In the genomic region with DNA sequence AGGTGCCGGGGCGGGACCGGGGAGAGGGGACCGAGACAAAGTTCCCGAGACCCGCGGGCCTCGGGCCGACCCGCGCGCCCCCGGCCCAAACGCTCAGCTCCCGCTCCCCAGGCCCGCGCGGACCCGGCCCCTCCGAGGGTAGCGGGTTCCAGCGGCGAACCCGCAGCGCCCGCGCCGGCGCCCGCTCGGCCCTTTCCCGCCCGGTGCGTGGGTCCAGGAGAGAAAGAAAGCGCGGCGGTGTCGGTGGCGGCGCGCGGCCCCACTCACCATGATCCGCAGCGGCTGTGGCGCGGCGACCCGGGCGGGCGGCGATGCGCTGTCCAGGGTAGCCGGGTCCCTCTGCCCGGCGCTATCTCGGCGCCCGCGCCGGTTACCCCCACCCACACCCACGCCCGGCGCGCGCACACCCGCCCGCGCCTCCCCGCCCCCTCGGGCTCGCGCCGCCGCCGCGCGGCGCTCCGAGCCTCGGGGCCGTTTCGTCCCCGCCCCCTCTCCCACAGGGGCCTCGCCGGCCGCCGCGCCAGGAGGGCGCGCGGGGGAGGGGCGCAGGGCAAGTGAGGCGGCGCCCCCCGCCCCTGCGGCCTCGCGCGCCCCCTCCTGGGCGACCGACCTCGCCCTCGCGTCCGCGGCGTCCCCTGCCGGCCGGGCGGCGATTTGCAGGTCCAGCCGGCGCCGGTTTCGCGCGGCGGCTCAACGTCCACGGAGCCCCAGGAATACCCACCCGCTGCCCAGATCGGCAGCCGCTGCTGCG, we compare ENCODE assay signal across 8 cellular contexts. TPM values are rescaled to one million over a fixed set of nuclear protein-coding genes. Genes with fewer than 3 reads are reported as not detected.
DNase-seq lines count a peak whose midpoint lies in the region; ATAC-seq lines count a peak whose summit lies in the region.

A gene with protein sequence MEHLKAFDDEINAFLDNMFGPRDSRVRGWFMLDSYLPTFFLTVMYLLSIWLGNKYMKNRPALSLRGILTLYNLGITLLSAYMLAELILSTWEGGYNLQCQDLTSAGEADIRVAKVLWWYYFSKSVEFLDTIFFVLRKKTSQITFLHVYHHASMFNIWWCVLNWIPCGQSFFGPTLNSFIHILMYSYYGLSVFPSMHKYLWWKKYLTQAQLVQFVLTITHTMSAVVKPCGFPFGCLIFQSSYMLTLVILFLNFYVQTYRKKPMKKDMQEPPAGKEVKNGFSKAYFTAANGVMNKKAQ (minus strand): TSS at position 345 of the 751 bp plus-strand sequence. CDS start 75 bp downstream, at position 270.

- H3K9me3 ChIP-seq in BLaER1 (no peaks in the 10 kb centered on the region), right cardiac atrium (ENCODE audit: control insufficient read depth, low read length) (no peaks in the 10 kb centered on the region)

- peaks cover 33% of the 10 kb centered on the region for H3K4me1 ChIP-seq in BLaER1
- H3K4me1 ChIP-seq in right cardiac atrium (ENCODE audit: control insufficient read depth, insufficient read depth, low read length) = no peaks in the 10 kb centered on the region

- ATAC-seq in GM19023 (IDR thresholded peaks at IDR 0.05; ENCODE audit: unreplicated experiment) (peak; percentile 61), right cardiac atrium (peak; percentile 93 to 96), HG03159 (IDR thresholded peaks at IDR 0.05; ENCODE audit: unreplicated experiment) (no peak)
- ATAC-seq in activated naive CD8-positive, alpha-beta T cell treated with anti-CD3 and anti-CD28 coated beads, Interleukin-2, amount 10 ng/mL, durations not matched to agents 7 days and 5 days (ENCODE audit: low read depth) = peak; percentile 68

- peak within 1 kb of the TSS; percentile 98 for H3K4me3 ChIP-seq in BLaER1
- H3K4me3 ChIP-seq in right cardiac atrium (ENCODE audit: low read length) = peak within 1 kb of the TSS; percentile 95
- peak within 1 kb of the TSS; percentile 49 for H3K4me3 ChIP-seq in skeletal muscle cell (ENCODE audit: low read depth, low read length)

- H3K4me3 Mint-ChIP-seq in activated naive CD8-positive, alpha-beta T cell treated with anti-CD3 and anti-CD28 coated beads, Interleukin-2, amount 10 ng/mL, durations not matched to agents 7 days and 5 days = peak within 1 kb of the TSS; percentile 80

- H3K27ac ChIP-seq in BLaER1 (peak within 1 kb of the TSS; percentile 90), right cardiac atrium (ENCODE audit: low read length) (no peak within 1 kb of the TSS)

- peaks cover 69% of the 10 kb centered on the region for H3K27me3 Mint-ChIP-seq in activated naive CD8-positive, alpha-beta T cell treated with anti-CD3 and anti-CD28 coated beads, Interleukin-2, amount 10 ng/mL, durations not matched to agents 7 days and 5 days

- H3K36me3 ChIP-seq in BLaER1 = no peaks in the 10 kb centered on the region

- H3K9ac ChIP-seq in BLaER1 = peak within 1 kb of the TSS; percentile 90

- H3K27me3 ChIP-seq in BLaER1 (no peaks in the 10 kb centered on the region), right cardiac atrium (ENCODE audit: control insufficient read depth, insufficient read depth) (no peaks in the 10 kb centered on the region)

- intact Hi-C loops in right cardiac atrium (cut with DNase I) = no loop called here

- peaks cover 21% of the 10 kb centered on the region for H4K20me1 ChIP-seq in BLaER1

- H3K27ac Mint-ChIP-seq in activated naive CD8-positive, alpha-beta T cell treated with anti-CD3 and anti-CD28 coated beads, Interleukin-2, amount 10 ng/mL, durations not matched to agents 7 days and 5 days = no peak within 1 kb of the TSS

- H3K4me1 Mint-ChIP-seq in activated naive CD8-positive, alpha-beta T cell treated with anti-CD3 and anti-CD28 coated beads, Interleukin-2, amount 10 ng/mL, durations not matched to agents 7 days and 5 days = peaks cover 6% of the 10 kb centered on the region

- POLR2A ChIA-PET in activated naive CD8-positive, alpha-beta T cell treated with anti-CD3 and anti-CD28 coated beads, Interleukin-2, amount 10 ng/mL, durations not matched to agents 7 days and 5 days (lab: Charles Lee) = no interaction called here

- peak; percentile 12 for DNase-seq in NCI-H1694 (lab: John Stamatoyannopoulos, UW)
- DNase-seq in activated naive CD8-positive, alpha-beta T cell treated with anti-CD3 and anti-CD28 coated beads, Interleukin-2, amount 10 ng/mL, durations not matched to agents 7 days and 5 days = peak; percentile 56
- peak; percentile 43 to 77 (median 77) for DNase-seq in right cardiac atrium
- peak; percentile 5 for DNase-seq in skeletal muscle cell (ENCODE audit: low read depth)
- DNase-seq in SHP77 (lab: John Stamatoyannopoulos, UW) = no peak

- no peaks in the 10 kb centered on the region for H3K36me3 Mint-ChIP-seq in activated naive CD8-positive, alpha-beta T cell treated with anti-CD3 and anti-CD28 coated beads, Interleukin-2, amount 10 ng/mL, durations not matched to agents 7 days and 5 days

- peak within 1 kb of the TSS; percentile 85 for H3K4me2 ChIP-seq in BLaER1

- H3K9me3 Mint-ChIP-seq in activated naive CD8-positive, alpha-beta T cell treated with anti-CD3 and anti-CD28 coated beads, Interleukin-2, amount 10 ng/mL, durations not matched to agents 7 days and 5 days = no peaks in the 10 kb centered on the region

- 3% methylated on average over 124 of the region's 124 CpGs for WGBS in right cardiac atrium

RNA-seq across cellular contexts. Expression of the gene that starts here (rescaled TPM):
- not detected for total RNA-seq in activated naive CD8-positive, alpha-beta T cell treated with anti-CD3 and anti-CD28 coated beads, Interleukin-2, amount 10 ng/mL, durations not matched to agents 7 days and 5 days
- 1 to 10 TPM in 2 of 4 donors, under 1 TPM in 2; 0.61 to 1.3 (median 0.97) TPM for total RNA-seq in right cardiac atrium
- polyA plus RNA-seq in right cardiac atrium = 1.4 TPM

Comparison
In these comparisons a context has a peak if more than half of its experiments do, and no peak if none do; other contexts are left out.
1. Peak in DNase-seq and ATAC-seq in activated naive CD8-positive, alpha-beta T cell treated with anti-CD3 and anti-CD28 coated beads, Interleukin-2, amount 10 ng/mL, durations not matched to agents 7 days and 5 days; RNA of the gene not detected or under 1 TPM.
2. DNase-seq: peak in NCI-H1694 (single experiment), right cardiac atrium (3 of 3) and skeletal muscle cell (single experiment); none in SHP77 (0 of 2).
3. Peak in every context shown above with its lines, with median percentiles within 50 percentile points of each other: H3K4me3 ChIP-seq.